18 cellular contexts compared by ENCODE assay signal in the genomic region with DNA sequence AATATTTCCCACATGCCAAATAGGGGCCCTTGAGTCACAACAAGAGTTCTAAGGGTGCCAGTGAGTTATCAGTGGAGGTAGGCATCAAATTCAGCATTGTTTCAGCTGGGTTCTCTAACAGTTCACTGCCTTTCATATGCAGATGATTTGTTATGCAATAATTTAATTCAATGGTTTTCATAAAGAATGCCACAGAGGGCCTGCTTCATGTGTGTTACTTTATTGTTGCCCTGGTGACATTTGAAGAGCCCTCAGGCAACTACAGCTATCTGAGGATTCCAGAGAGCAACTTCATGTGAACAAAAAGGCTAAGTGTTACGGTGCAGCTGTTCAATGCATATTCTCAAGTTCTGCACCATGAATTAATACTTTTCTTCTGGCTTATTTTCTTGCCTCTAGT. TPM values are rescaled to one million over a fixed set of nuclear protein-coding genes. Genes with fewer than 3 reads are reported as not detected.
DNase-seq lines count a peak whose midpoint lies in the region; TF ChIP-seq lines count a peak whose summit lies in the region.
"Had no signal": no experiment of that assay in that cellular context is flagged by ENCODE, and none has a peak within 500 bp of the region (broad histone marks: within the 10 kb centered on the region; RNA-seq: fewer than 3 reads in every experiment).

No MANE protein-coding gene starts in this region.

- H3K36me3 Mint-ChIP-seq in osteocyte (ENCODE audit: unreplicated experiment): peaks cover 4% of the 10 kb centered on the region
- H3K36me3 Mint-ChIP-seq: activated naive CD8-positive, alpha-beta T cell treated with anti-CD3 and anti-CD28 coated beads for 36 hours had no signal

- TF ChIP-seq CTCF in epithelial cell of esophagus (IDR thresholded peaks at IDR 0.05; ENCODE audit: insufficient read depth, low read depth, low read length, missing control alignments) (no peak), osteocyte (IDR thresholded peaks at IDR 0.05) (no peak)

- peak overlapping the region; percentile 44 for H3K27ac Mint-ChIP-seq in osteocyte (ENCODE audit: unreplicated experiment)
- H3K27ac Mint-ChIP-seq: activated naive CD8-positive, alpha-beta T cell treated with anti-CD3 and anti-CD28 coated beads for 36 hours; dendritic cell treated with granulocyte-macrophage colony-stimulating factor and Interleukin-4, amounts not matched to agents 40 ng/mL and 50 ng/mL, for 4 days had no signal

- H3K9me3 Mint-ChIP-seq in osteocyte (ENCODE audit: unreplicated experiment): no peaks in the 10 kb centered on the region
- H3K9me3 Mint-ChIP-seq: activated naive CD8-positive, alpha-beta T cell treated with anti-CD3 and anti-CD28 coated beads for 36 hours; dendritic cell treated with granulocyte-macrophage colony-stimulating factor and Interleukin-4, amounts not matched to agents 40 ng/mL and 50 ng/mL, for 4 days had no signal

- peak; percentile 53 for DNase-seq in DMS79 (lab: John Stamatoyannopoulos, UW)
- peak; percentile 39 for DNase-seq in NCI-H2107 (lab: John Stamatoyannopoulos, UW)
- peak; percentile 28 for DNase-seq in epithelial cell of esophagus (ENCODE audit: low read depth)
- DNase-seq in osteocyte (ENCODE audit: extremely low spot score, unreplicated experiment): no peak
- DNase-seq in head of caudate nucleus: no peak
- DNase-seq in activated CD4-positive, alpha-beta T cell treated with anti-CD3 and anti-CD28 coated beads, Interleukin-2, amount 50 U/mL, for 4 hours: no peak
- DNase-seq in central memory CD4-positive, alpha-beta T cell: no peak
- DNase-seq: activated CD4-positive, CD25-positive, alpha-beta regulatory T cell; activated CD8-positive, alpha-beta memory T cell treated with anti-CD3 and anti-CD28 coated beads for 24 hours; activated naive CD8-positive, alpha-beta T cell treated with anti-CD3 and anti-CD28 coated beads for 36 hours; activated T-cell treated with anti-CD3 and anti-CD28 coated beads, Interleukin-2, amount 50 U/mL, for 48 hours; NCI-H2171; PC-3; stimulated activated CD4-positive, alpha-beta T cell treated with anti-CD3 and anti-CD28 coated beads, Interleukin-12 subunit alpha, Interleukin-12 subunit beta, amount 100 ng/mL, for 4 hours had no signal

- H3K4me3 ChIP-seq in epithelial cell of esophagus (ENCODE audit: low read length): no peak overlapping the region
- H3K4me3 ChIP-seq: gastroesophageal sphincter, K562, SJSA1 had no signal

- H3K27me3 Mint-ChIP-seq in osteocyte (ENCODE audit: unreplicated experiment): no peaks in the 10 kb centered on the region
- H3K27me3 Mint-ChIP-seq: dendritic cell treated with granulocyte-macrophage colony-stimulating factor and Interleukin-4, amounts not matched to agents 40 ng/mL and 50 ng/mL, for 4 days had no signal

- H3K4me1 Mint-ChIP-seq in osteocyte (ENCODE audit: unreplicated experiment): peaks cover 39% of the 10 kb centered on the region
- H3K4me1 Mint-ChIP-seq: activated naive CD8-positive, alpha-beta T cell treated with anti-CD3 and anti-CD28 coated beads for 36 hours had no signal

- no peak overlapping the region for H3K4me3 Mint-ChIP-seq in osteocyte (ENCODE audit: unreplicated experiment)
- H3K4me3 Mint-ChIP-seq: activated naive CD8-positive, alpha-beta T cell treated with anti-CD3 and anti-CD28 coated beads for 36 hours; dendritic cell treated with granulocyte-macrophage colony-stimulating factor and Interleukin-4, amounts not matched to agents 40 ng/mL and 50 ng/mL, for 4 days had no signal

- intact Hi-C loops in head of caudate nucleus (cut with DNase I): no loop called here

RNA-seq across cellular contexts. Expression of a gene that starts 43.1 kb away (rescaled TPM):
- total RNA-seq in osteocyte: 64.8 and 72.0 TPM in 2 replicates

Comparison
In these comparisons a context has a peak if more than half of its experiments do, and no peak if none do; other contexts are left out.
1. DNase-seq: peak in DMS79 (single experiment), NCI-H2107 (single experiment) and epithelial cell of esophagus (single experiment); none in osteocyte (single experiment), head of caudate nucleus (0 of 42), activated CD4-positive, alpha-beta T cell treated with anti-CD3 and anti-CD28 coated beads, Interleukin-2, amount 50 U/mL, for 4 hours (0 of 2) and central memory CD4-positive, alpha-beta T cell (single experiment).